ENCODE assay signal across 25 cellular contexts in genomic region chr11:88404932-88405710, GRCh38.
DNase-seq lines count a peak whose midpoint lies in the region; ATAC-seq and TF ChIP-seq lines count a peak whose summit lies in the region.
"Had no signal": no experiment of that assay in that cellular context is flagged by ENCODE, and none has a peak within 500 bp of the region (broad histone marks: within the 10 kb centered on the region; RNA-seq: fewer than 3 reads in every experiment).

No MANE protein-coding gene starts in this region.

- no peak overlapping the region for H3K27ac Mint-ChIP-seq in glutamatergic neuron (ENCODE audit: unreplicated experiment)

- peak overlapping the region; percentile 17 for H2AFZ ChIP-seq in ACC112 (ENCODE audit: low read length, unreplicated experiment)

- H3K4me3 ChIP-seq in ACC112 (ENCODE audit: low read depth, low read length) (peak overlapping the region; percentile 66), coronary artery (peak overlapping the region; percentile 9)
- H3K4me3 ChIP-seq: A549, cardiac muscle cell, HAP-1 had no signal

- H3K27ac ChIP-seq in ACC112 (ENCODE audit: low read depth, low read length) (peak overlapping the region; percentile 97), coronary artery (peak overlapping the region in 1 of 2 donors; percentile 3)
- H3K27ac ChIP-seq: A549, cardiac muscle cell had no signal

- H3K79me2 ChIP-seq in ACC112 (ENCODE audit: control insufficient read depth, insufficient read depth, low read length, unreplicated experiment): no peaks in the 10 kb centered on the region

- H3K4me1 Mint-ChIP-seq in glutamatergic neuron (ENCODE audit: low read depth, unreplicated experiment): no peaks in the 10 kb centered on the region

- H3K36me3 ChIP-seq in ACC112 (ENCODE audit: insufficient read depth, low read length): no peaks in the 10 kb centered on the region
- H3K36me3 ChIP-seq: cardiac muscle cell, HAP-1, tibial nerve had no signal

- DNase-seq in NCI-H69 (lab: John Stamatoyannopoulos, UW) (peak; percentile 53), coronary artery (ENCODE audit: low spot score) (no peak), left kidney (ENCODE audit: low read depth, low spot score) (peak; percentile 3), GM03348 (ENCODE audit: low spot score) (no peak), glutamatergic neuron (no peak), NCI-H1436 treated with DMSO at 0.1 percent for 48 hours (lab: John Stamatoyannopoulos, UW) (no peak)
- DNase-seq: activated CD4-positive, CD25-positive, alpha-beta regulatory T cell treated with anti-CD3 and anti-CD28 coated beads, Interleukin-2, amount 50 U/mL, for 72 hours; activated naive CD4-positive, alpha-beta T cell; activated T-cell treated with anti-CD3 and anti-CD28 coated beads, Interleukin-2, amount 50 U/mL, for 1 hour; amniotic stem cell; COR-L47; EL; naive thymus-derived CD4-positive, alpha-beta T cell; NCI-H1694; NCI-H526 treated with DMSO at 0.1 percent for 48 hours; retina; stimulated activated CD4-positive, alpha-beta T cell treated with anti-CD3 and anti-CD28 coated beads, Interleukin-4, amount 100 ng/mL, for 4 hours; stimulated activated naive CD8-positive, alpha-beta T cell treated with anti-CD3 and anti-CD28 coated beads, Interleukin-15, Interleukin-2, amounts not matched to agents 100 U/mL and 50 U/mL, for 24 hours; SW 1271 had no signal

- peaks cover 1% of the 10 kb centered on the region for H3K9me3 Mint-ChIP-seq in glutamatergic neuron (ENCODE audit: unreplicated experiment)

- no peaks in the 10 kb centered on the region for H3K36me3 Mint-ChIP-seq in glutamatergic neuron (ENCODE audit: unreplicated experiment)

- H3K4me3 Mint-ChIP-seq in glutamatergic neuron (ENCODE audit: unreplicated experiment): no peak overlapping the region

- H3K4me1 ChIP-seq in ACC112 (ENCODE audit: control insufficient read depth, insufficient read depth, low read length, unreplicated experiment): peaks cover 55% of the 10 kb centered on the region
- H3K4me1 ChIP-seq: HAP-1 had no signal

- H3K27me3 ChIP-seq in ACC112 (ENCODE audit: insufficient read depth, low read length): no peaks in the 10 kb centered on the region
- H3K27me3 ChIP-seq: cardiac muscle cell, tibial nerve had no signal

- H3K27me3 Mint-ChIP-seq in glutamatergic neuron (ENCODE audit: unreplicated experiment): no peaks in the 10 kb centered on the region
- H3K27me3 Mint-ChIP-seq: naive thymus-derived CD4-positive, alpha-beta T cell had no signal

- no peak for TF ChIP-seq CTCF in coronary artery (IDR thresholded peaks at IDR 0.05)
- no peak for TF ChIP-seq CTCF in glutamatergic neuron (IDR thresholded peaks at IDR 0.05; ENCODE audit: partially characterized antibody, unreplicated experiment)

- no peak for ATAC-seq in HG03039 (IDR thresholded peaks at IDR 0.05; ENCODE audit: unreplicated experiment)
- ATAC-seq: A549; naive thymus-derived CD4-positive, alpha-beta T cell; stimulated activated naive CD8-positive, alpha-beta T cell treated with anti-CD3 and anti-CD28 coated beads, Interleukin-15, Interleukin-2, amounts not matched to agents 100 U/mL and 50 U/mL, for 24 hours had no signal

Comparison
In these comparisons a context has a peak if more than half of its experiments do, and no peak if none do; other contexts are left out.
1. DNase-seq: peak in NCI-H69 (single experiment) and left kidney (single experiment); none in coronary artery (single experiment), GM03348 (single experiment), glutamatergic neuron (single experiment) and NCI-H1436 treated with DMSO at 0.1 percent for 48 hours (single experiment).